ENCODE assay signal across 3 cellular contexts in the genomic region with DNA sequence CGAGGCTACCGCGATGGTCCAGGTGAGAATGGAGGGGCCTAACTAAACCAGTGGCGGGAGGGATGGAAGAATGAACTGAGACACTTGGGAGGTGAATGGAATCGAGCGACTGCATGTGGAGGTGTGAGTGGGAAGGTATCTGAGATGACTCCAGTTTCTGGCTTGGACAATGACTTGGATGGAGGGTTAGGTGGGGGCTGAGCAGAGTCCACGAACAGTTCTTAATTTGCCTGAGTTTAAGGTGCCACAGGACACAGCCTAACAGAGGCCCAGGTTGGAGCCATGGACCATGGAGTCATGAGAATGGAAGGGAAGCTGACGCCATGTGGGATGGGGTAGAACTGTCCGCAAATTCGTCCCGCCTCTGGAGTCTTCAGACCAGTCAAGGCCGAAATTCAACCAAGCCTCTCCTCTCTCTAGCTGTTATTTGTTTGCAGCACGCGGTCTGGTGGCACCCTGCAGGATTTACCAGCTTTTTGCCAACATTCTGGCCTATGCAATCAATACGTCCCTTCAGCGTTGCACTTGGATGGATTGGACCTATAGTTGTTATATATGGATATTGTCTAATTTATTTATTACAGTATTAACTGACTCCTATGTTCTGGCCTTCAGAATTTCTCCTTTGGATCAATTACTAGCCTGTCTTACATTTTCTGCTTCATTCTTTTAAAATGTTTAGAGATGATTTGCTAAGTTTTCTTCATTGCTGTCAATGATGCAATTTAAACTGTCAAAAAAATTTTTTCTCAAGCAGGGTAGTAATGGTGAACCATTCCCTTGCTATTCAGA.
TF ChIP-seq lines count a peak whose summit lies in the region.

No MANE protein-coding gene starts in this region.

TF ChIP-seq in A549, 52 proteins besides CTCF, POLR2A, EP300 and RAD21:
- TF ChIP-seq TP53 (CRISPR knock-in tag; IDR thresholded peaks at IDR 0.05) (0 out of 2 replicates have a peak, but pooled peaks have one; percentile 5), SMC3 (IDR thresholded peaks at IDR 0.05) (no peak)

TF ChIP-seq in HEK293, 187 proteins besides CTCF, POLR2A, EP300 and RAD21 (continues in another document):
- TF ChIP-seq YY2 (tag by site-specific recombination; IDR thresholded peaks at IDR 0.05) (peak; percentile 73; the same call in 1 of the 2 replicates), KLF1 (tag by site-specific recombination; IDR thresholded peaks at IDR 0.05) (no peak), ZFP3 (tag by site-specific recombination; IDR thresholded peaks at IDR 0.05; ENCODE audit: low read depth) (no peak), ZNF660 (tag by site-specific recombination; IDR thresholded peaks at IDR 0.05) (no peak), ZNF138 (tag by site-specific recombination; IDR thresholded peaks at IDR 0.05; ENCODE audit: borderline replicate concordance) (no peak), ZNF394 (tag by site-specific recombination; IDR thresholded peaks at IDR 0.05; ENCODE audit: borderline replicate concordance) (no peak), ZNF10 (tag by site-specific recombination; IDR thresholded peaks at IDR 0.05) (no peak), ZNF391 (tag by site-specific recombination; IDR thresholded peaks at IDR 0.05; ENCODE audit: borderline replicate concordance, low read depth) (no peak), ZBTB17 (tag by site-specific recombination; IDR thresholded peaks at IDR 0.05) (peak; percentile 76), ZNF747 (tag by site-specific recombination; IDR thresholded peaks at IDR 0.05) (no peak), ZBTB1 (tag by site-specific recombination; IDR thresholded peaks at IDR 0.05) (no peak), ZNF121 (tag by site-specific recombination; IDR thresholded peaks at IDR 0.05) (no peak), ZFHX2 (tag by site-specific recombination; conservative IDR thresholded peaks at IDR 0.05) (peak; percentile 64), ZFP37 (tag by site-specific recombination; IDR thresholded peaks at IDR 0.05) (0 out of 2 replicates have a peak, but pooled peaks have one; percentile 20), RBAK (tag by site-specific recombination; IDR thresholded peaks at IDR 0.05) (no peak), ZNF132 (tag by site-specific recombination; IDR thresholded peaks at IDR 0.05; ENCODE audit: borderline replicate concordance) (no peak), SP2 (tag by site-specific recombination; IDR thresholded peaks at IDR 0.05) (peak; percentile 36), ZNF16 (tag by site-specific recombination; IDR thresholded peaks at IDR 0.05; ENCODE audit: low read depth) (no peak), KLF10 (tag by site-specific recombination; IDR thresholded peaks at IDR 0.05) (no peak), ZBTB20 (tag by site-specific recombination; IDR thresholded peaks at IDR 0.05) (peak; percentile 6; the same call in 1 of the 2 replicates), WT1 (tag by site-specific recombination; IDR thresholded peaks at IDR 0.05) (0 out of 2 replicates have a peak, but pooled peaks have one; percentile 5)
- TF ChIP-seq, protein P1, sequence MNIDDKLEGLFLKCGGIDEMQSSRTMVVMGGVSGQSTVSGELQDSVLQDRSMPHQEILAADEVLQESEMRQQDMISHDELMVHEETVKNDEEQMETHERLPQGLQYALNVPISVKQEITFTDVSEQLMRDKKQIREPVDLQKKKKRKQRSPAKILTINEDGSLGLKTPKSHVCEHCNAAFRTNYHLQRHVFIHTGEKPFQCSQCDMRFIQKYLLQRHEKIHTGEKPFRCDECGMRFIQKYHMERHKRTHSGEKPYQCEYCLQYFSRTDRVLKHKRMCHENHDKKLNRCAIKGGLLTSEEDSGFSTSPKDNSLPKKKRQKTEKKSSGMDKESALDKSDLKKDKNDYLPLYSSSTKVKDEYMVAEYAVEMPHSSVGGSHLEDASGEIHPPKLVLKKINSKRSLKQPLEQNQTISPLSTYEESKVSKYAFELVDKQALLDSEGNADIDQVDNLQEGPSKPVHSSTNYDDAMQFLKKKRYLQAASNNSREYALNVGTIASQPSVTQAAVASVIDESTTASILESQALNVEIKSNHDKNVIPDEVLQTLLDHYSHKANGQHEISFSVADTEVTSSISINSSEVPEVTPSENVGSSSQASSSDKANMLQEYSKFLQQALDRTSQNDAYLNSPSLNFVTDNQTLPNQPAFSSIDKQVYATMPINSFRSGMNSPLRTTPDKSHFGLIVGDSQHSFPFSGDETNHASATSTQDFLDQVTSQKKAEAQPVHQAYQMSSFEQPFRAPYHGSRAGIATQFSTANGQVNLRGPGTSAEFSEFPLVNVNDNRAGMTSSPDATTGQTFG (tag by site-specific recombination; IDR thresholded peaks at IDR 0.05; ENCODE audit: borderline replicate concordance), result no peak
- TF ChIP-seq, protein P2, sequence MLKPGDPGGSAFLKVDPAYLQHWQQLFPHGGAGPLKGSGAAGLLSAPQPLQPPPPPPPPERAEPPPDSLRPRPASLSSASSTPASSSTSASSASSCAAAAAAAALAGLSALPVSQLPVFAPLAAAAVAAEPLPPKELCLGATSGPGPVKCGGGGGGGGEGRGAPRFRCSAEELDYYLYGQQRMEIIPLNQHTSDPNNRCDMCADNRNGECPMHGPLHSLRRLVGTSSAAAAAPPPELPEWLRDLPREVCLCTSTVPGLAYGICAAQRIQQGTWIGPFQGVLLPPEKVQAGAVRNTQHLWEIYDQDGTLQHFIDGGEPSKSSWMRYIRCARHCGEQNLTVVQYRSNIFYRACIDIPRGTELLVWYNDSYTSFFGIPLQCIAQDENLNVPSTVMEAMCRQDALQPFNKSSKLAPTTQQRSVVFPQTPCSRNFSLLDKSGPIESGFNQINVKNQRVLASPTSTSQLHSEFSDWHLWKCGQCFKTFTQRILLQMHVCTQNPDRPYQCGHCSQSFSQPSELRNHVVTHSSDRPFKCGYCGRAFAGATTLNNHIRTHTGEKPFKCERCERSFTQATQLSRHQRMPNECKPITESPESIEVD (tag by site-specific recombination; IDR thresholded peaks at IDR 0.05), result no peak
- TF ChIP-seq, protein P3, sequence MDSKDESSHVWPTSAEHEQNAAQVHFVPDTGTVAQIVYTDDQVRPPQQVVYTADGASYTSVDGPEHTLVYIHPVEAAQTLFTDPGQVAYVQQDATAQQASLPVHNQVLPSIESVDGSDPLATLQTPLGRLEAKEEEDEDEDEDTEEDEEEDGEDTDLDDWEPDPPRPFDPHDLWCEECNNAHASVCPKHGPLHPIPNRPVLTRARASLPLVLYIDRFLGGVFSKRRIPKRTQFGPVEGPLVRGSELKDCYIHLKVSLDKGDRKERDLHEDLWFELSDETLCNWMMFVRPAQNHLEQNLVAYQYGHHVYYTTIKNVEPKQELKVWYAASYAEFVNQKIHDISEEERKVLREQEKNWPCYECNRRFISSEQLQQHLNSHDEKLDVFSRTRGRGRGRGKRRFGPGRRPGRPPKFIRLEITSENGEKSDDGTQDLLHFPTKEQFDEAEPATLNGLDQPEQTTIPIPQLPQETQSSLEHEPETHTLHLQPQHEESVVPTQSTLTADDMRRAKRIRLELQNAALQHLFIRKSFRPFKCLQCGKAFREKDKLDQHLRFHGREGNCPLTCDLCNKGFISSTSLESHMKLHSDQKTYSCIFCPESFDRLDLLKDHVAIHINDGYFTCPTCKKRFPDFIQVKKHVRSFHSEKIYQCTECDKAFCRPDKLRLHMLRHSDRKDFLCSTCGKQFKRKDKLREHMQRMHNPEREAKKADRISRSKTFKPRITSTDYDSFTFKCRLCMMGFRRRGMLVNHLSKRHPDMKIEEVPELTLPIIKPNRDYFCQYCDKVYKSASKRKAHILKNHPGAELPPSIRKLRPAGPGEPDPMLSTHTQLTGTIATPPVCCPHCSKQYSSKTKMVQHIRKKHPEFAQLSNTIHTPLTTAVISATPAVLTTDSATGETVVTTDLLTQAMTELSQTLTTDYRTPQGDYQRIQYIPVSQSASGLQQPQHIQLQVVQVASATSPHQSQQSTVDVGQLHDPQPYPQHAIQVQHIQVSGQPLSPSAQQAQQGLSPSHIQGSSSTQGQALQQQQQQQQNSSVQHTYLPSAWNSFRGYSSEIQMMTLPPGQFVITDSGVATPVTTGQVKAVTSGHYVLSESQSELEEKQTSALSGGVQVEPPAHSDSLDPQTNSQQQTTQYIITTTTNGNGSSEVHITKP (tag by site-specific recombination; IDR thresholded peaks at IDR 0.05), result peak; percentile 89

TF ChIP-seq in K562, 482 proteins besides CTCF, POLR2A, EP300 and RAD21 (continues in another document):
- TF ChIP-seq NCOA2 (IDR thresholded peaks at IDR 0.05; ENCODE audit: partially characterized antibody in 2 of 2) (no peak), MTA3 (IDR thresholded peaks at IDR 0.05; ENCODE audit: borderline replicate concordance) (no peak), KAT8 (IDR thresholded peaks at IDR 0.05; ENCODE audit: low read depth) (no peak), ZC3H8 (IDR thresholded peaks at IDR 0.05) (no peak), NFRKB (IDR thresholded peaks at IDR 0.05; ENCODE audit: low read depth) (peak; percentile 47; the same call in 1 of the 2 replicates), SMARCA5 (IDR thresholded peaks at IDR 0.05) (no peak), BCL6 (CRISPR knock-in tag; IDR thresholded peaks at IDR 0.05) (no peak), BMI1 (IDR thresholded peaks at IDR 0.05; ENCODE audit: low read length) (no peak), FOXJ2 (tag; IDR thresholded peaks at IDR 0.05) (no peak), PURB (CRISPR knock-in tag; IDR thresholded peaks at IDR 0.05; ENCODE audit: low read depth) (no peak), ZNF23 (CRISPR knock-in tag; IDR thresholded peaks at IDR 0.05) (no peak), GATAD2A (IDR thresholded peaks at IDR 0.05) (no peak), RFX5 (IDR thresholded peaks at IDR 0.05; ENCODE audit: low read depth, low read length) (no peak), JUND (IDR thresholded peaks at IDR 0.05; ENCODE audit: borderline replicate concordance, low read depth, low read length) (no peak), JUND (tag; IDR thresholded peaks at IDR 0.05; ENCODE audit: borderline replicate concordance, low read depth, low read length) (0 out of 3 replicates have a peak, but pooled peaks have one; percentile 39)
- TF ChIP-seq, protein P4, sequence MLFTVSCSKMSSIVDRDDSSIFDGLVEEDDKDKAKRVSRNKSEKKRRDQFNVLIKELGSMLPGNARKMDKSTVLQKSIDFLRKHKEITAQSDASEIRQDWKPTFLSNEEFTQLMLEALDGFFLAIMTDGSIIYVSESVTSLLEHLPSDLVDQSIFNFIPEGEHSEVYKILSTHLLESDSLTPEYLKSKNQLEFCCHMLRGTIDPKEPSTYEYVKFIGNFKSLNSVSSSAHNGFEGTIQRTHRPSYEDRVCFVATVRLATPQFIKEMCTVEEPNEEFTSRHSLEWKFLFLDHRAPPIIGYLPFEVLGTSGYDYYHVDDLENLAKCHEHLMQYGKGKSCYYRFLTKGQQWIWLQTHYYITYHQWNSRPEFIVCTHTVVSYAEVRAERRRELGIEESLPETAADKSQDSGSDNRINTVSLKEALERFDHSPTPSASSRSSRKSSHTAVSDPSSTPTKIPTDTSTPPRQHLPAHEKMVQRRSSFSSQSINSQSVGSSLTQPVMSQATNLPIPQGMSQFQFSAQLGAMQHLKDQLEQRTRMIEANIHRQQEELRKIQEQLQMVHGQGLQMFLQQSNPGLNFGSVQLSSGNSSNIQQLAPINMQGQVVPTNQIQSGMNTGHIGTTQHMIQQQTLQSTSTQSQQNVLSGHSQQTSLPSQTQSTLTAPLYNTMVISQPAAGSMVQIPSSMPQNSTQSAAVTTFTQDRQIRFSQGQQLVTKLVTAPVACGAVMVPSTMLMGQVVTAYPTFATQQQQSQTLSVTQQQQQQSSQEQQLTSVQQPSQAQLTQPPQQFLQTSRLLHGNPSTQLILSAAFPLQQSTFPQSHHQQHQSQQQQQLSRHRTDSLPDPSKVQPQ (CRISPR knock-in tag; IDR thresholded peaks at IDR 0.05; ENCODE audit: borderline replicate concordance), result no peak
- TF ChIP-seq, protein P5, sequence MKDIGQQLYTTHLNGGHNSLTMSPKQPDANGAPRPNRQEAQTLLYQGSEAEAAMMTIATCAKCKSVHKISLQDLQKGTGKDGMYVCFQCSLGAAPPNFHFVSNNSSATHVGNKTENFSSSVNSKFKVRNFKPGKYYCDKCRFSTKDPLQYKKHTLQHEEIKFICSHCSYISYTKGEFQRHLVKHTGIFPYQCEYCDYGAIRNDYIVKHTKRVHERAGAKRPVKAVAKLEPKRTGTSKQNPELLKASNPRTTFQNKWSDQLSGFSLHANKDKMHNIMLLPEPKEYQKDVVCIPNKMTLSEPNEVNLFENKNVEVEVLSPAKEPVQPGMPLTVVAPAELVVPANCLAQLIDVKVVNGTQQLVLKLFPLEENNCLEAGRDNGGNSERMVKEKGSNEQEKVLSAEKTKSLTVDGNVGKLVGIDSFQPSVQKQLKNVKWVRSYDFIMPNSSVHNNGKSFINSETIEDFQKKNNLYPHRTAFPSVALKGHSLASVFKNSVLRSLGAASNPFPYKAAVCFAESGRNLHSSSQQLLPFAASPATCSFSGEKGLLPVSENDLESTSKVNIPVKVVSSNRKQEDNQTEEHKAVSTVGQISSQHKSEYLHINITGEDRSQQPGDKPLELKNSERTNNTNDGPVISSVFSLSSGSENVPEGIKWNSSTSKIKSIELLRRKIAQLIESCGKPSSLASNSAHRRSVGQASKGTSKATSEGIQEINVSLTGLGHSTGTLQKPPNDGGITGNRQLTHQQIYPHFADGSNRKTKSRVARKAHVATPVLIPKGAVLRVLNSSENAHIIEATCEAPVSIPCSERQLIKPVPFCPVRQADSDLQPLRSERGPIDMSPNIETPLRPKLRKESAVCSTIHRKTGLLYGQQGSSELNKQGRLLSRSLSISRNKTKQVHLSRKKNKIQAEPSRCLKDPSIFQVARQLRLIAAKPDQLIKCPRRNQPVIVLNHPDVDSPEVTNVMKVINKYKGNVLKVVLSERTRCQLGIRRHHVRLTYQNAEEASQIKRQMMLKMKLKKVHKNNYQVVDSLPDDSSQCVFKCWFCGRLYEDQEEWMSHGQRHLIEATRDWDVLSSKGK (CRISPR knock-in tag; IDR thresholded peaks at IDR 0.05), result no peak
- TF ChIP-seq, protein P6, sequence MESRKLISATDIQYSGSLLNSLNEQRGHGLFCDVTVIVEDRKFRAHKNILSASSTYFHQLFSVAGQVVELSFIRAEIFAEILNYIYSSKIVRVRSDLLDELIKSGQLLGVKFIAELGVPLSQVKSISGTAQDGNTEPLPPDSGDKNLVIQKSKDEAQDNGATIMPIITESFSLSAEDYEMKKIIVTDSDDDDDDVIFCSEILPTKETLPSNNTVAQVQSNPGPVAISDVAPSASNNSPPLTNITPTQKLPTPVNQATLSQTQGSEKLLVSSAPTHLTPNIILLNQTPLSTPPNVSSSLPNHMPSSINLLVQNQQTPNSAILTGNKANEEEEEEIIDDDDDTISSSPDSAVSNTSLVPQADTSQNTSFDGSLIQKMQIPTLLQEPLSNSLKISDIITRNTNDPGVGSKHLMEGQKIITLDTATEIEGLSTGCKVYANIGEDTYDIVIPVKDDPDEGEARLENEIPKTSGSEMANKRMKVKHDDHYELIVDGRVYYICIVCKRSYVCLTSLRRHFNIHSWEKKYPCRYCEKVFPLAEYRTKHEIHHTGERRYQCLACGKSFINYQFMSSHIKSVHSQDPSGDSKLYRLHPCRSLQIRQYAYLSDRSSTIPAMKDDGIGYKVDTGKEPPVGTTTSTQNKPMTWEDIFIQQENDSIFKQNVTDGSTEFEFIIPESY (CRISPR knock-in tag; IDR thresholded peaks at IDR 0.05), result no peak
- TF ChIP-seq, protein P7, sequence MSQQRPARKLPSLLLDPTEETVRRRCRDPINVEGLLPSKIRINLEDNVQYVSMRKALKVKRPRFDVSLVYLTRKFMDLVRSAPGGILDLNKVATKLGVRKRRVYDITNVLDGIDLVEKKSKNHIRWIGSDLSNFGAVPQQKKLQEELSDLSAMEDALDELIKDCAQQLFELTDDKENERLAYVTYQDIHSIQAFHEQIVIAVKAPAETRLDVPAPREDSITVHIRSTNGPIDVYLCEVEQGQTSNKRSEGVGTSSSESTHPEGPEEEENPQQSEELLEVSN (IDR thresholded peaks at IDR 0.05; ENCODE audit: borderline replicate concordance in 1 of 2, extremely low read depth in 1 of 2, insufficient read depth in 1 of 2, insufficient read length in 1 of 2, low read depth in 1 of 2, low read length in 1 of 2, poor library complexity in 1 of 2, severe bottlenecking in 1 of 2), result peak in 1 of 2 experiments; percentile 56
